In genomic region chr1:226308723-226309397, GRCh38 we compare ENCODE assay signal across 8 cellular contexts. TPM values are rescaled to one million over a fixed set of nuclear protein-coding genes. Genes with fewer than 3 reads are reported as not detected.
DNase-seq lines count a peak whose midpoint lies in the region; ATAC-seq and TF ChIP-seq lines count a peak whose summit lies in the region.

Gene LIN9 (minus strand): TSS chr1:226309164. CDS start chr1:226309139, 25 bp downstream.

- in situ Hi-C loops in astrocyte of the spinal cord (cut with HindIII; ENCODE audit: low sequenced_read_pairs), result no loop called here

- peak; percentile 5 for TF ChIP-seq CTCF in astrocyte of the spinal cord (IDR thresholded peaks at IDR 0.05; ENCODE audit: low read depth, low read length)

- peak; percentile 60 to 74 for DNase-seq in NCI-H187 (lab: John Stamatoyannopoulos, UW)
- no peak for DNase-seq in NCI-H187 treated with DMSO at 0.1 percent for 48 hours (lab: John Stamatoyannopoulos, UW)
- peak; percentile 95 to 96 for DNase-seq in NCI-H2081 (lab: John Stamatoyannopoulos, UW)
- DNase-seq in T1000 (lab: John Stamatoyannopoulos, UW), result peak; percentile 87
- DNase-seq in astrocyte of the spinal cord (ENCODE audit: low read depth, low spot score), result peak; percentile 92
- DNase-seq in iPS DF 19.7 (ENCODE audit: low read depth, low spot score), result peak; percentile 71
- peak; percentile 95 for DNase-seq in sciatic nerve (ENCODE audit: low spot score)

- intact Hi-C loops in sciatic nerve (cut with DNase I), result no loop called here

- peak within 1 kb of the TSS; percentile 76 for H3K4me3 ChIP-seq in astrocyte of the spinal cord (ENCODE audit: low read depth, low read length)

- ATAC-seq in HG02981 (IDR thresholded peaks at IDR 0.05; ENCODE audit: unreplicated experiment), result peak; percentile 73
- ATAC-seq in sciatic nerve, result peak; percentile 93

RNA-seq across cellular contexts. Expression of gene LIN9, which starts in this region (rescaled TPM):
- total RNA-seq in sciatic nerve, result 1.8 TPM
